Comparison of ENCODE assay signal across 21 cellular contexts in the genomic region with DNA sequence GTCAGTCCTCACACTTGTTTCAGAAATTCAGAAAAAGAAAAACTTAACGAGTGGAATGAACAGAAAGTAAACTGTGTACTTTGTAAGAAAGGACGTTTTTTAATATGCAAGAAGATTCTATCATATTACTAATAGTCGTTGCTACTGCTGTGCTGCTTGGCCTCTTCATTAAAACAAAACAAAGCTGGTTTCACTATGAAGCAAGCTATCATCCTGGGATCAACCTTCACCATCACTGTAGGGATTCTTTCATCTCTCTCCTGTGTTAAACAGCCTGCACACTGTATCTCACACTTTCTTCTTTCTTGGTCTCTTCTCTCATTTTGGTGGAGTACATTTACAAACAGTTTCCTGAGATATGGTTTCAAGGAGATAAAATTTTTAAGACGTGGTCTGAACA.
DNase-seq lines count a peak whose midpoint lies in the region; ATAC-seq, FAIRE-seq and TF ChIP-seq lines count a peak whose summit lies in the region.
"Had no signal": no experiment of that assay in that cellular context is flagged by ENCODE, and none has a peak within 500 bp of the region (broad histone marks: within the 10 kb centered on the region; RNA-seq: fewer than 3 reads in every experiment).

No MANE protein-coding gene starts in this region.

- H3K27me3 Mint-ChIP-seq in activated CD8-positive, alpha-beta memory T cell treated with anti-CD3 and anti-CD28 coated beads, Interleukin-2, amount 10 ng/mL, durations not matched to agents 7 days and 5 days: no peaks in the 10 kb centered on the region
- H3K27me3 Mint-ChIP-seq in activated CD8-positive, alpha-beta T cell treated with anti-CD3 and anti-CD28 coated beads for 36 hours: no peaks in the 10 kb centered on the region

- H3K36me3 ChIP-seq in adipocyte (ENCODE audit: control insufficient read depth, insufficient read depth, low read length, severe bottlenecking): no peaks in the 10 kb centered on the region
- H3K36me3 ChIP-seq: MG63 had no signal

- H3K4me3 Mint-ChIP-seq in activated CD8-positive, alpha-beta memory T cell treated with anti-CD3 and anti-CD28 coated beads, Interleukin-2, amount 10 ng/mL, durations not matched to agents 7 days and 5 days: peak overlapping the region; percentile 38
- no peak overlapping the region for H3K4me3 Mint-ChIP-seq in activated CD8-positive, alpha-beta T cell treated with anti-CD3 and anti-CD28 coated beads for 36 hours

- no peaks in the 10 kb centered on the region for H3K36me3 Mint-ChIP-seq in activated CD8-positive, alpha-beta memory T cell treated with anti-CD3 and anti-CD28 coated beads, Interleukin-2, amount 10 ng/mL, durations not matched to agents 7 days and 5 days
- peaks cover 1% of the 10 kb centered on the region for H3K36me3 Mint-ChIP-seq in activated CD8-positive, alpha-beta T cell treated with anti-CD3 and anti-CD28 coated beads for 36 hours (ENCODE audit: low read depth)

- CTCF ChIA-PET in activated CD8-positive, alpha-beta memory T cell treated with anti-CD3 and anti-CD28 coated beads, Interleukin-2, amount 10 ng/mL, durations not matched to agents 7 days and 5 days (lab: Charles Lee): no interaction called here
- CTCF ChIA-PET in activated CD8-positive, alpha-beta T cell treated with anti-CD3 and anti-CD28 coated beads for 36 hours (lab: Charles Lee): no interaction called here

- H3K4me1 ChIP-seq in adipocyte (ENCODE audit: control insufficient read depth, insufficient read depth, low read length): peaks cover 27% of the 10 kb centered on the region

- no peaks in the 10 kb centered on the region for H3K9me3 ChIP-seq in adipocyte (ENCODE audit: control insufficient read depth, low read length)
- H3K9me3 ChIP-seq: MG63 had no signal

- no peaks in the 10 kb centered on the region for H3K9me3 Mint-ChIP-seq in activated CD8-positive, alpha-beta memory T cell treated with anti-CD3 and anti-CD28 coated beads, Interleukin-2, amount 10 ng/mL, durations not matched to agents 7 days and 5 days (ENCODE audit: low read depth)
- no peaks in the 10 kb centered on the region for H3K9me3 Mint-ChIP-seq in activated CD8-positive, alpha-beta T cell treated with anti-CD3 and anti-CD28 coated beads for 36 hours

- no peak for DNase-seq in activated CD8-positive, alpha-beta memory T cell treated with anti-CD3 and anti-CD28 coated beads, Interleukin-2, amount 10 ng/mL, durations not matched to agents 7 days and 5 days
- no peak for DNase-seq in activated CD8-positive, alpha-beta memory T cell treated with anti-CD3 and anti-CD28 coated beads, Interleukin-2, amount 50 U/mL, for 4 hours
- DNase-seq in H54 (ENCODE audit: insufficient read length, low spot score) (no peak), adipocyte (ENCODE audit: low read depth) (no peak), GM19240 (ENCODE audit: insufficient read length, low spot score) (no peak), KBM-7 (no peak)
- no peak for DNase-seq in activated CD8-positive, alpha-beta T cell treated with anti-CD3 and anti-CD28 coated beads for 36 hours
- DNase-seq: 8988T, C1 segment of cervical spinal cord, DMS53, MG63, NCI-H1105, NCI-H1694 treated with DMSO at 0.1 percent for 48 hours, NCI-H2171 treated with DMSO at 0.1 percent for 48 hours, NCI-H82, SHP77 had no signal

- H3K9ac ChIP-seq in adipocyte (ENCODE audit: low read length): no peak overlapping the region

- no peak for TF ChIP-seq CTCF in activated CD8-positive, alpha-beta T cell treated with anti-CD3 and anti-CD28 coated beads for 36 hours (IDR thresholded peaks at IDR 0.05)

- H3K4me1 Mint-ChIP-seq in activated CD8-positive, alpha-beta memory T cell treated with anti-CD3 and anti-CD28 coated beads, Interleukin-2, amount 10 ng/mL, durations not matched to agents 7 days and 5 days: peaks cover 17% of the 10 kb centered on the region
- H3K4me1 Mint-ChIP-seq in activated CD8-positive, alpha-beta T cell treated with anti-CD3 and anti-CD28 coated beads for 36 hours (ENCODE audit: low read depth): peaks cover 6% of the 10 kb centered on the region

- no peak for TF ChIP-seq POLR2A in H54 (IDR thresholded peaks at IDR 0.05; ENCODE audit: low read depth, low read length)

- H3K4me3 ChIP-seq in adipocyte (ENCODE audit: low read length): peak overlapping the region; percentile 12
- H3K4me3 ChIP-seq: K562, MG63 had no signal

- FAIRE-seq in H54 (lab: Jason Lieb, UNC): peak; percentile 20
- FAIRE-seq: HTR-8/SVneo, K562, RCC 7860 had no signal

- H3K27ac Mint-ChIP-seq in activated CD8-positive, alpha-beta memory T cell treated with anti-CD3 and anti-CD28 coated beads, Interleukin-2, amount 10 ng/mL, durations not matched to agents 7 days and 5 days: peak overlapping the region; percentile 24
- H3K27ac Mint-ChIP-seq in activated CD8-positive, alpha-beta T cell treated with anti-CD3 and anti-CD28 coated beads for 36 hours: no peak overlapping the region

- peak; percentile 75 for ATAC-seq in activated CD8-positive, alpha-beta memory T cell treated with anti-CD3 and anti-CD28 coated beads, Interleukin-2, amount 10 ng/mL, durations not matched to agents 7 days and 5 days
- ATAC-seq in activated CD8-positive, alpha-beta T cell treated with anti-CD3 and anti-CD28 coated beads for 36 hours: no peak
- no peak for ATAC-seq in HG03520 (IDR thresholded peaks at IDR 0.05; ENCODE audit: unreplicated experiment)
- ATAC-seq: K562, SK-N-SH treated with all-trans-retinoic acid at 6 μM for 48 hours had no signal

- intact Hi-C loops in activated CD8-positive, alpha-beta T cell treated with anti-CD3 and anti-CD28 coated beads for 36 hours (cut with micrococcal nuclease): no loop called here

- no peaks in the 10 kb centered on the region for H3K27me3 ChIP-seq in adipocyte (replicated peaks; ENCODE audit: control insufficient read depth, insufficient read depth, low read length)
- H3K27me3 ChIP-seq: MG63 had no signal

- POLR2A ChIA-PET in activated CD8-positive, alpha-beta T cell treated with anti-CD3 and anti-CD28 coated beads for 36 hours (lab: Charles Lee): no interaction called here

- in situ Hi-C loops in KBM-7 (cut with MboI; ENCODE audit: low pct_unique_long_range_greater_than_20kb, low sequenced_read_pairs): no loop called here
